ENCODE assay signal across 8 cellular contexts in genomic region chr14:52351561-52352491, GRCh38. TPM values are rescaled to one million over a fixed set of nuclear protein-coding genes. Genes with fewer than 3 reads are reported as not detected.
DNase-seq lines count a peak whose midpoint lies in the region; FAIRE-seq and TF ChIP-seq lines count a peak whose summit lies in the region.

No MANE protein-coding gene starts in this region.

- H3K4me1 ChIP-seq in BLaER1 (peaks cover 9% of the 10 kb centered on the region), colonic mucosa (peaks cover 8% of the 10 kb centered on the region), sigmoid colon (peaks cover 0 to 32% (median 25%) of the 10 kb centered on the region in 4 donors)

- no peaks in the 10 kb centered on the region for H4K20me1 ChIP-seq in BLaER1

- FAIRE-seq in GM19239 (lab: Jason Lieb, UNC) (peak; percentile 80), HTR-8/SVneo (lab: Jason Lieb, UNC) (peak; percentile 86)

- H3K9me3 ChIP-seq in BLaER1 (no peaks in the 10 kb centered on the region), colonic mucosa (no peaks in the 10 kb centered on the region), sigmoid colon (no peaks in the 10 kb centered on the region)

- WGBS in sigmoid colon, 2 donors: 6 to 28% methylated on average over 5 of the region's 5 CpGs

- no peak for TF ChIP-seq POLR2A in sigmoid colon (IDR thresholded peaks at IDR 0.05)

- H3K9ac ChIP-seq in BLaER1 (no peak overlapping the region), colonic mucosa (ENCODE audit: low read depth in 2 of 2, low read length in 2 of 2) (peak overlapping the region in 1 of 2 donors; percentile 35)

- TF ChIP-seq EP300 in sigmoid colon (IDR thresholded peaks at IDR 0.05): no peak

- TF ChIP-seq CTCF in colonic mucosa (IDR thresholded peaks at IDR 0.05) (no peak), sigmoid colon (IDR thresholded peaks at IDR 0.05) (no peak)

- no peaks in the 10 kb centered on the region for H3K36me3 ChIP-seq in BLaER1
- no peaks in the 10 kb centered on the region for H3K36me3 ChIP-seq in colonic mucosa
- H3K36me3 ChIP-seq in sigmoid colon: no peaks in the 10 kb centered on the region

- H3K27ac ChIP-seq in BLaER1: no peak overlapping the region
- peak overlapping the region; percentile 23 for H3K27ac ChIP-seq in colonic mucosa
- peak overlapping the region; percentile 72 to 80 (median 78) for H3K27ac ChIP-seq in sigmoid colon

- peak; percentile 23 for DNase-seq in GM19239 (ENCODE audit: insufficient read length, low spot score)
- no peak for DNase-seq in HTR-8/SVneo (ENCODE audit: insufficient read length, low spot score)
- no peak for DNase-seq in colonic mucosa
- DNase-seq in sigmoid colon: no peak
- DNase-seq in NCI-H524 (lab: John Stamatoyannopoulos, UW): no peak
- no peak for DNase-seq in NCI-H1694 treated with DMSO at 0.1 percent for 48 hours (lab: John Stamatoyannopoulos, UW)
- DNase-seq in NCI-H2171 treated with DMSO at 0.1 percent for 48 hours (lab: John Stamatoyannopoulos, UW): no peak

- H3K27me3 ChIP-seq in BLaER1 (no peaks in the 10 kb centered on the region), colonic mucosa (no peaks in the 10 kb centered on the region), sigmoid colon (peaks cover 0 to 34% (median 10%) of the 10 kb centered on the region in 3 donors)

- H3K4me3 ChIP-seq in BLaER1 (no peak overlapping the region), colonic mucosa (no peak overlapping the region), sigmoid colon (no peak overlapping the region)

- intact Hi-C loops in colonic mucosa (cut with DNase I): no loop called here
- intact Hi-C loops in sigmoid colon (cut with DNase I): loop anchor here (5.0 to 10.0 kb wide), 2 partner anchors 40 to 957 kb away; partner anchors contain the start of gene PTGER2

- H3K4me2 ChIP-seq in BLaER1: peak overlapping the region; percentile 20

RNA-seq across cellular contexts. Expression of gene PTGER2, which starts 37.7 kb away (rescaled TPM):
- 1 to 10 TPM; 4.3 to 6.6 TPM for total RNA-seq in colonic mucosa
- total RNA-seq in sigmoid colon: 1 to 10 TPM in 3 of 4 donors, under 1 TPM in 1; 0.55 to 2.5 (median 1.3) TPM
- 1 to 10 TPM; 3.0 to 3.9 (median 3.0) TPM for polyA plus RNA-seq in sigmoid colon
